Comparison of ENCODE assay signal across 31 cellular contexts in genomic region chr5:14768838-14769365, GRCh38.
"Had no signal": no experiment of that assay in that cellular context is flagged by ENCODE, and none has a peak within 500 bp of the region (broad histone marks: within the 10 kb centered on the region; RNA-seq: fewer than 3 reads in every experiment).

No MANE protein-coding gene starts in this region.

- DNase-seq: activated B cell treated with CpG ODN at 0.5 μM for 24 hours; activated CD4-positive, alpha-beta T cell treated with anti-CD3 and anti-CD28 coated beads, Interleukin-2, amount 50 U/mL, for 1 hour; activated CD8-positive, alpha-beta memory T cell treated with anti-CD3 and anti-CD28 coated beads, Interleukin-2, amount 10 ng/mL, durations not matched to agents 7 days and 5 days; activated CD8-positive, alpha-beta T cell treated with anti-CD3 and anti-CD28 coated beads, Interleukin-2, amount 10 ng/mL, durations not matched to agents 7 days and 5 days; activated naive CD4-positive, alpha-beta T cell treated with Interleukin-2 at 50 U/mL for 16 hours; activated T-cell treated with anti-CD3 and anti-CD28 coated beads, Interleukin-2, amount 50 U/mL, for 72 hours; anterior cingulate cortex; dorsolateral prefrontal cortex; effector memory CD4-positive, alpha-beta T cell; erythroblast; head of caudate nucleus; hippocampal formation; naive thymus-derived CD8-positive, alpha-beta T cell; nucleus accumbens; pancreas; sigmoid colon; small intestine; stimulated activated CD4-positive, alpha-beta T cell treated with anti-CD3 and anti-CD28 coated beads, Interleukin-1b, Interleukin-23, amount 100 ng/mL, for 48 hours; stimulated activated CD4-positive, alpha-beta T cell treated with anti-CD3 and anti-CD28 coated beads, Interleukin-4, amount 100 ng/mL, for 4 hours; stimulated activated CD8-positive, alpha-beta memory T cell treated with anti-CD3 and anti-CD28 coated beads, Interleukin-4, amount 100 ng/mL, for 48 hours; stimulated activated naive B cell treated with anti-CD40 and anti-IgM and Interleukin-4, amounts not matched to agents 10 μg/mL and 1 μg/mL and 100 μg/mL, for 72 hours; stomach; T-helper 2 cell; tibial artery; upper lobe of right lung had no signal

- ATAC-seq: activated T-cell treated with anti-CD3 and anti-CD28 coated beads, Interleukin-2, amount 50 U/mL, for 72 hours; gastroesophageal sphincter; naive thymus-derived CD8-positive, alpha-beta T cell; stimulated activated naive B cell treated with anti-CD40 and anti-IgM and Interleukin-4, amounts not matched to agents 10 μg/mL and 1 μg/mL and 100 μg/mL, for 72 hours; upper lobe of right lung had no signal

- H3K27me3 ChIP-seq: dorsolateral prefrontal cortex, gastroesophageal sphincter, pancreas, sigmoid colon, stomach, tibial artery, upper lobe of right lung had no signal

- H3K9me3 Mint-ChIP-seq: activated B cell treated with CpG ODN at 0.5 μM for 24 hours; activated T-cell treated with anti-CD3 and anti-CD28 coated beads, Interleukin-2, amount 50 U/mL, for 72 hours; mesothelial cell of epicardium; naive thymus-derived CD8-positive, alpha-beta T cell; stimulated activated naive B cell treated with anti-CD40 and anti-IgM and Interleukin-4, amounts not matched to agents 10 μg/mL and 1 μg/mL and 100 μg/mL, for 72 hours had no signal

- H3K4me1 ChIP-seq: gastroesophageal sphincter, pancreas, prostate gland, sigmoid colon, upper lobe of right lung had no signal

- H3K4me3 ChIP-seq: coronary artery, dorsolateral prefrontal cortex, gastroesophageal sphincter, pancreas, prostate gland, sigmoid colon, stomach, tibial artery, upper lobe of right lung had no signal

- H3K27me3 Mint-ChIP-seq: activated B cell treated with CpG ODN at 0.5 μM for 24 hours; activated CD8-positive, alpha-beta memory T cell treated with anti-CD3 and anti-CD28 coated beads, Interleukin-2, amount 10 ng/mL, durations not matched to agents 7 days and 5 days; activated naive CD8-positive, alpha-beta T cell; naive thymus-derived CD8-positive, alpha-beta T cell; stimulated activated naive B cell treated with anti-CD40 and anti-IgM and Interleukin-4, amounts not matched to agents 10 μg/mL and 1 μg/mL and 100 μg/mL, for 72 hours had no signal

- H3K9me3 ChIP-seq: gastroesophageal sphincter, pancreas, prostate gland, sigmoid colon, stomach, tibial artery, upper lobe of right lung had no signal

- H3K36me3 ChIP-seq: pancreas, prostate gland, sigmoid colon, upper lobe of right lung had no signal

- H3K27ac ChIP-seq: coronary artery, gastroesophageal sphincter, pancreas, sigmoid colon, stomach, tibial artery, upper lobe of right lung had no signal

- H3K4me3 Mint-ChIP-seq: activated B cell treated with CpG ODN at 0.5 μM for 24 hours; activated CD8-positive, alpha-beta memory T cell treated with anti-CD3 and anti-CD28 coated beads, Interleukin-2, amount 10 ng/mL, durations not matched to agents 7 days and 5 days; activated CD8-positive, alpha-beta T cell treated with anti-CD3 and anti-CD28 coated beads, Interleukin-2, amount 10 ng/mL, durations not matched to agents 7 days and 5 days; activated naive CD8-positive, alpha-beta T cell; activated T-cell treated with anti-CD3 and anti-CD28 coated beads, Interleukin-2, amount 50 U/mL, for 72 hours; mesothelial cell of epicardium; naive thymus-derived CD8-positive, alpha-beta T cell; neural crest cell; stimulated activated naive B cell treated with anti-CD40 and anti-IgM and Interleukin-4, amounts not matched to agents 10 μg/mL and 1 μg/mL and 100 μg/mL, for 72 hours had no signal

- H3K27ac Mint-ChIP-seq: activated B cell treated with CpG ODN at 0.5 μM for 24 hours; activated CD8-positive, alpha-beta T cell treated with anti-CD3 and anti-CD28 coated beads, Interleukin-2, amount 10 ng/mL, durations not matched to agents 7 days and 5 days; activated naive CD8-positive, alpha-beta T cell; mesothelial cell of epicardium; stimulated activated naive B cell treated with anti-CD40 and anti-IgM and Interleukin-4, amounts not matched to agents 10 μg/mL and 1 μg/mL and 100 μg/mL, for 72 hours had no signal
